Comparison of ENCODE assay signal across 17 cellular contexts in the genomic region with DNA sequence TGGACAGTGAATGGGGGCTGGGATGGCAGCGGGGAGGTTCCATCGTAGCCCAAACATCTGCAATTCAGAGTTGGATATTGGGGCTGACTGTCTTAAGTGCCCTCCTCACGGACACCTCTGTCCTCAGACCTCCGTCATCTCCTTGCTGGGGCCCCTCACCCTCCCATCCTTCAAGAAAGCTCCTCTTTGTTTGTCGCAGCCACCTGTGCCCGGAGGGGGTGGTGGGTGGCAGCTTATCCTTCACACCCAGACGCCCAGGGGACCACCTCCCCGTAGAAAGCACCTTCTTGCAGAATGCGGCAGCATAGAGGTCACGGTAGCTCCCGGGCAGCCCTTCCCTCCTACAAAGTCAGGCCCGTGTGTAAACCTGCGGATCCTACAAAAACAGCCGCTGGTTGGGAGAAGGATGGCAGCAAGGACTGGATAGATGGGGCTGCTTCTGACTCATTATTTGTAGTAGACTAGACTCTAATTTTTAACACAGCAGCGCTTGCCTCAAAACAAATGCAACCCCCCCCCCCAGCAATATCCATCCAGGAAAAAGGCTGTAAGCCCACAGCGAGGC. TPM values are rescaled to one million over a fixed set of nuclear protein-coding genes. Genes with fewer than 3 reads are reported as not detected.
A peak's percentile ranks its signal among the peaks of the same experiment; 100 is the strongest.
DNase-seq lines count a peak whose midpoint lies in the region; ATAC-seq and TF ChIP-seq lines count a peak whose summit lies in the region.
"Had no signal": no experiment of that assay in that cellular context is flagged by ENCODE, and none has a peak within 500 bp of the region (broad histone marks: within the 10 kb centered on the region; RNA-seq: fewer than 3 reads in every experiment).

No MANE protein-coding gene starts in this region.

- no peak for TF ChIP-seq CTCF in chondrocyte (IDR thresholded peaks at IDR 0.05)
- TF ChIP-seq CTCF in neural cell (IDR thresholded peaks at IDR 0.05; ENCODE audit: poor library complexity, severe bottlenecking) = no peak
- TF ChIP-seq CTCF in coronary artery (IDR thresholded peaks at IDR 0.05) = no peak

- no peak overlapping the region for H3K27ac ChIP-seq in CD4-positive, CD25-positive, alpha-beta regulatory T cell (ENCODE audit: insufficient read depth, low read length, poor library complexity, severe bottlenecking)
- H3K27ac ChIP-seq in CD8-positive, alpha-beta memory T cell (ENCODE audit: low read depth, low read length) = no peak overlapping the region
- H3K27ac ChIP-seq in neural cell (ENCODE audit: low read length) (no peak overlapping the region), coronary artery (no peak overlapping the region)
- H3K27ac ChIP-seq: heart right ventricle, SJCRH30, tibial nerve had no signal

- no peak for TF ChIP-seq EP300 in neural cell (conservative IDR thresholded peaks at IDR 0.05; ENCODE audit: poor library complexity, severe bottlenecking)

- peaks cover 13% of the 10 kb centered on the region for H3K4me1 ChIP-seq in CD4-positive, CD25-positive, alpha-beta regulatory T cell (ENCODE audit: control insufficient read depth, insufficient read depth, low read length, poor library complexity, severe bottlenecking)
- H3K4me1 ChIP-seq in CD8-positive, alpha-beta memory T cell (ENCODE audit: insufficient read depth, low read length) = peaks cover 11% of the 10 kb centered on the region
- H3K4me1 ChIP-seq: SJCRH30 had no signal

- no peak overlapping the region for H2AFZ ChIP-seq in neural cell (ENCODE audit: low read depth, low read length)

- H3K36me3 ChIP-seq in CD4-positive, CD25-positive, alpha-beta regulatory T cell (ENCODE audit: control insufficient read depth, insufficient read depth, low read length) = no peaks in the 10 kb centered on the region
- H3K36me3 ChIP-seq in CD8-positive, alpha-beta memory T cell (ENCODE audit: insufficient read depth, low read length) = no peaks in the 10 kb centered on the region
- H3K36me3 ChIP-seq in neural cell (ENCODE audit: insufficient read depth, low read length) = no peaks in the 10 kb centered on the region
- H3K36me3 ChIP-seq: heart right ventricle, SJCRH30, tibial nerve had no signal

- H3K4me3 ChIP-seq in CD4-positive, CD25-positive, alpha-beta regulatory T cell (ENCODE audit: low read depth, low read length) = no peak overlapping the region
- no peak overlapping the region for H3K4me3 ChIP-seq in CD8-positive, alpha-beta memory T cell (ENCODE audit: low read length)
- peak overlapping the region; percentile 69 for H3K4me3 ChIP-seq in neural cell (ENCODE audit: low read length)
- no peak overlapping the region for H3K4me3 ChIP-seq in coronary artery
- H3K4me3 ChIP-seq: SJCRH30 had no signal

- H3F3A ChIP-seq in neural cell (ENCODE audit: insufficient read depth, low read length, poor library complexity, severe bottlenecking) = no peaks in the 10 kb centered on the region

- ATAC-seq in CD4-positive, CD25-positive, alpha-beta regulatory T cell (ENCODE audit: low read depth in 2 of 2) = no peak
- ATAC-seq in HG03354 (IDR thresholded peaks at IDR 0.05; ENCODE audit: poor library complexity, severe bottlenecking, unreplicated experiment) = no peak

- peak overlapping the region; percentile 41 to 77 (median 66) for H3K4me3 Mint-ChIP-seq in CD4-positive, CD25-positive, alpha-beta regulatory T cell
- H3K4me3 Mint-ChIP-seq in CD8-positive, alpha-beta memory T cell = peak overlapping the region in 5 of 7 donors; percentile 48 to 68 (median 65)
- peak overlapping the region; percentile 56 for H3K4me3 Mint-ChIP-seq in chondrocyte (ENCODE audit: unreplicated experiment)
- H3K4me3 Mint-ChIP-seq: activated CD4-positive, alpha-beta memory T cell treated with anti-CD3 and anti-CD28 coated beads for 36 hours had no signal

- DNase-seq in CD4-positive, CD25-positive, alpha-beta regulatory T cell = no peak
- no peak for DNase-seq in CD8-positive, alpha-beta memory T cell
- DNase-seq in chondrocyte (ENCODE audit: low spot score) (no peak), coronary artery (ENCODE audit: low spot score) (no peak), iPS-NIHi11 (ENCODE audit: low spot score) (no peak)
- DNase-seq: activated CD4-positive, alpha-beta memory T cell treated with anti-CD3 and anti-CD28 coated beads for 36 hours; amniotic stem cell; DMS79 treated with DMSO at 0.1 percent for 48 hours; GOT3; heart right ventricle; NCI-H2081 treated with DMSO at 0.1 percent for 48 hours; NCI-H526 treated with DMSO at 0.1 percent for 48 hours; SJCRH30; small intestine had no signal

- H3K27me3 ChIP-seq in CD4-positive, CD25-positive, alpha-beta regulatory T cell (ENCODE audit: control insufficient read depth, insufficient read depth, low read length) = peaks cover 16% of the 10 kb centered on the region
- peaks cover 32% of the 10 kb centered on the region for H3K27me3 ChIP-seq in CD8-positive, alpha-beta memory T cell (ENCODE audit: insufficient read depth, low read length, poor library complexity, severe bottlenecking)
- H3K27me3 ChIP-seq in neural cell (ENCODE audit: insufficient read depth, low read depth, low read length) = peaks cover 20% of the 10 kb centered on the region
- H3K27me3 ChIP-seq: SJCRH30 had no signal

- POLR2A ChIA-PET in CD8-positive, alpha-beta memory T cell (lab: Charles Lee) = no interaction called here

- peaks cover 0 to 7% of the 10 kb centered on the region in 2 experiments for H3K9me3 ChIP-seq in CD4-positive, CD25-positive, alpha-beta regulatory T cell (ENCODE audit: control insufficient read depth in 2 of 2, low read length in 2 of 2)
- peaks cover 3% of the 10 kb centered on the region for H3K9me3 ChIP-seq in CD8-positive, alpha-beta memory T cell (ENCODE audit: low read length)
- no peaks in the 10 kb centered on the region for H3K9me3 ChIP-seq in neural cell (ENCODE audit: low read length)
- H3K9me3 ChIP-seq: SJCRH30 had no signal

- H3K4me1 Mint-ChIP-seq in CD4-positive, CD25-positive, alpha-beta regulatory T cell = peaks cover 0 to 21% (median 4%) of the 10 kb centered on the region in 4 donors
- peaks cover 4 to 15% (median 9%) of the 10 kb centered on the region in 3 donors for H3K4me1 Mint-ChIP-seq in CD8-positive, alpha-beta memory T cell
- H3K4me1 Mint-ChIP-seq in chondrocyte (ENCODE audit: low read depth) = peaks cover 3% of the 10 kb centered on the region

- H3K9me2 ChIP-seq in neural cell (ENCODE audit: insufficient read depth, low read length) = no peaks in the 10 kb centered on the region

- CTCF ChIA-PET in CD8-positive, alpha-beta memory T cell (lab: Charles Lee) = no interaction called here

- H4K20me1 ChIP-seq in neural cell (ENCODE audit: insufficient read depth) = no peaks in the 10 kb centered on the region

- no peak overlapping the region for H3K9ac ChIP-seq in neural cell (ENCODE audit: low read length)

- H3K9me3 Mint-ChIP-seq in CD4-positive, CD25-positive, alpha-beta regulatory T cell = peaks cover 0 to 15% (median 2%) of the 10 kb centered on the region in 7 donors
- H3K9me3 Mint-ChIP-seq in CD8-positive, alpha-beta memory T cell = peaks cover 0 to 10% (median 0%) of the 10 kb centered on the region in 5 donors
- peaks cover 6% of the 10 kb centered on the region for H3K9me3 Mint-ChIP-seq in chondrocyte (ENCODE audit: low read depth)
- H3K9me3 Mint-ChIP-seq: activated CD4-positive, alpha-beta memory T cell treated with anti-CD3 and anti-CD28 coated beads for 36 hours had no signal

- no peak overlapping the region for H3K27ac Mint-ChIP-seq in CD4-positive, CD25-positive, alpha-beta regulatory T cell
- H3K27ac Mint-ChIP-seq in CD8-positive, alpha-beta memory T cell = no peak overlapping the region
- H3K27ac Mint-ChIP-seq in chondrocyte (ENCODE audit: unreplicated experiment) = no peak overlapping the region
- H3K27ac Mint-ChIP-seq: activated CD4-positive, alpha-beta memory T cell treated with anti-CD3 and anti-CD28 coated beads for 36 hours had no signal

- peaks cover 3% of the 10 kb centered on the region for H3K36me3 Mint-ChIP-seq in CD4-positive, CD25-positive, alpha-beta regulatory T cell
- H3K36me3 Mint-ChIP-seq in CD8-positive, alpha-beta memory T cell = peaks cover 0 to 1% (median 0%) of the 10 kb centered on the region in 3 donors
- H3K36me3 Mint-ChIP-seq in chondrocyte (ENCODE audit: low read depth) = no peaks in the 10 kb centered on the region

- peaks cover 3% of the 10 kb centered on the region for H3K79me2 ChIP-seq in neural cell (replicated peaks; ENCODE audit: insufficient read depth, low read length)

- no peak overlapping the region for H3K4me2 ChIP-seq in neural cell (ENCODE audit: low read length)

- TF ChIP-seq RAD21 in neural cell (conservative IDR thresholded peaks at IDR 0.05) = no peak

- peaks cover 35% of the 10 kb centered on the region for H3K27me3 Mint-ChIP-seq in CD4-positive, CD25-positive, alpha-beta regulatory T cell
- H3K27me3 Mint-ChIP-seq in CD8-positive, alpha-beta memory T cell = peaks cover 22 to 30% of the 10 kb centered on the region in 2 donors
- H3K27me3 Mint-ChIP-seq in chondrocyte (ENCODE audit: low read depth) = peaks cover 20% of the 10 kb centered on the region

TF ChIP-seq in neural cell, 6 proteins besides CTCF, POLR2A, EP300 and RAD21 (continues in another document):
- TF ChIP-seq MXI1 (conservative IDR thresholded peaks at IDR 0.05; ENCODE audit: poor library complexity, severe bottlenecking) = no peak

RNA-seq across cellular contexts. Expression of gene PTPRN2, which starts 1.3 kb away (rescaled TPM):
- 1.6 TPM for total RNA-seq in CD4-positive, CD25-positive, alpha-beta regulatory T cell
- polyA plus RNA-seq in CD4-positive, CD25-positive, alpha-beta regulatory T cell = 1 to 10 TPM; 1.9 to 4.7 (median 2.9) TPM
- under 1 TPM; 0.33 to 0.42 TPM for total RNA-seq in CD8-positive, alpha-beta memory T cell
- polyA plus RNA-seq in CD8-positive, alpha-beta memory T cell = 1.2 TPM
- 0.30 to 0.51 TPM (median 0.36 TPM) in 3 replicates for total RNA-seq in chondrocyte
- polyA plus RNA-seq in neural cell = 31.0 and 45.5 TPM in 2 replicates
- 59.0 and 73.5 TPM in 2 replicates for polyA minus RNA-seq in neural cell
